Comparison of ENCODE assay signal across 15 cellular contexts in the genomic region with DNA sequence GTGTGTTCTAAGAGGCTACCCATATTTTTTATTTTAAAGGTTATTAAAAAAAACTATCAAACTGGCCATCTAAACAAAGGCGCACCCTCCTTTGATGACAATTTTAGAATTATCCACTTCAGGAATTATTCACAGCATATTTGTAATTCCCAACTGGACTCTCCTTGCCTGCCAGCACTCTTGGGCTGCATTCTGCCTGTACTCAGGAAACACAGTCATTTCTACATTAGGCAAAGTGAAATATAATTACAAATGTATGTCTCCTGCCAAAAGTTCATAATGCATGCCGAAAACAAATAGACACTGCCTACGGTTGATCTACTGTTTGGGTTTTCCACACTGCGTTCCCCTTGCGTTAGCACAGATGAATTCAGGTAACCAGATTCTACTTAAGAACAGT. TPM values are rescaled to one million over a fixed set of nuclear protein-coding genes. Genes with fewer than 3 reads are reported as not detected.
DNase-seq lines count a peak whose midpoint lies in the region; ATAC-seq and TF ChIP-seq lines count a peak whose summit lies in the region.
"Had no signal": no experiment of that assay in that cellular context is flagged by ENCODE, and none has a peak within 500 bp of the region (broad histone marks: within the 10 kb centered on the region; RNA-seq: fewer than 3 reads in every experiment).

No MANE protein-coding gene starts in this region.

- peak overlapping the region in 4 of 5 experiments; percentile 19 to 69 (median 44) for H3K4me3 Mint-ChIP-seq in brain
- H3K4me3 Mint-ChIP-seq: activated CD8-positive, alpha-beta T cell treated with anti-CD3 and anti-CD28 coated beads, Interleukin-2, amount 10 ng/mL, durations not matched to agents 7 days and 5 days; neural progenitor cell had no signal

- H3K36me3 Mint-ChIP-seq in brain, result no peaks in the 10 kb centered on the region
- H3K36me3 Mint-ChIP-seq: neural progenitor cell had no signal

- TF ChIP-seq CTCF in heart right ventricle (IDR thresholded peaks at IDR 0.05), result no peak
- no peak for TF ChIP-seq CTCF in brain (conservative IDR thresholded peaks at IDR 0.05)
- TF ChIP-seq CTCF in left lung (IDR thresholded peaks at IDR 0.05), result no peak
- TF ChIP-seq CTCF in vagina (IDR thresholded peaks at IDR 0.05), result no peak

- H3K27me3 Mint-ChIP-seq in brain, result no peaks in the 10 kb centered on the region

- peaks cover 0 to 2% (median 0%) of the 10 kb centered on the region in 5 experiments for H3K9me3 Mint-ChIP-seq in brain
- H3K9me3 Mint-ChIP-seq: neural progenitor cell had no signal

- H3K36me3 ChIP-seq in heart right ventricle (no peaks in the 10 kb centered on the region), left lung (no peaks in the 10 kb centered on the region), vagina (no peaks in the 10 kb centered on the region)
- H3K36me3 ChIP-seq: neural progenitor cell, suprapubic skin had no signal

- intact Hi-C loops in heart right ventricle (cut with DNase I) (no loop called here), Right ventricle myocardium inferior (cut with DNase I) (no loop called here), left lung (cut with DNase I) (loop anchor here in 1 of 2 donors (5.0 kb wide), 1 partner anchor 261 kb away; no protein-coding TSS in a partner anchor), vagina (cut with DNase I) (no loop called here)

- ATAC-seq in heart right ventricle (no peak), Right ventricle myocardium inferior (no peak), left lung (no peak), HG02571 (IDR thresholded peaks at IDR 0.05; ENCODE audit: unreplicated experiment) (no peak)
- ATAC-seq: activated CD8-positive, alpha-beta T cell treated with anti-CD3 and anti-CD28 coated beads, Interleukin-2, amount 10 ng/mL, durations not matched to agents 7 days and 5 days had no signal

- TF ChIP-seq POLR2A in vagina (IDR thresholded peaks at IDR 0.05), result no peak

- DNase-seq in heart right ventricle (no peak), Right ventricle myocardium inferior (ENCODE audit: missing footprints) (no peak), left lung (no peak), vagina (ENCODE audit: extremely low spot score in 2 of 2) (no peak), COLO668 (lab: John Stamatoyannopoulos, UW; ENCODE audit: unreplicated experiment) (no peak)
- no peak for DNase-seq in effector CD4-positive, alpha-beta T cell
- DNase-seq: ACHN; activated CD8-positive, alpha-beta T cell treated with anti-CD3 and anti-CD28 coated beads, Interleukin-2, amount 10 ng/mL, durations not matched to agents 7 days and 5 days; Kasumi-1; NCI-H2029; SHP77 had no signal

- H3K27me3 ChIP-seq in heart right ventricle (no peaks in the 10 kb centered on the region), left lung (no peaks in the 10 kb centered on the region), vagina (no peaks in the 10 kb centered on the region)
- H3K27me3 ChIP-seq: neural progenitor cell, suprapubic skin had no signal

- no peaks in the 10 kb centered on the region for H3K9me3 ChIP-seq in heart right ventricle
- no peaks in the 10 kb centered on the region for H3K9me3 ChIP-seq in left lung
- H3K9me3 ChIP-seq in vagina, result no peaks in the 10 kb centered on the region
- H3K9me3 ChIP-seq: suprapubic skin had no signal

- no peak overlapping the region for H3K27ac Mint-ChIP-seq in brain
- H3K27ac Mint-ChIP-seq: activated CD8-positive, alpha-beta T cell treated with anti-CD3 and anti-CD28 coated beads, Interleukin-2, amount 10 ng/mL, durations not matched to agents 7 days and 5 days; neural progenitor cell had no signal

- 55 to 69% methylated on average over 5 of the region's 5 CpGs for WGBS in heart right ventricle, 2 donors

- H3K4me3 ChIP-seq in heart right ventricle (peak overlapping the region in 8 of 10 donors; percentile 33 to 58 (median 54)), left lung (peak overlapping the region; percentile 12 to 39), vagina (peak overlapping the region; percentile 44 to 47)
- H3K4me3 ChIP-seq: neural progenitor cell had no signal

- H3K27ac ChIP-seq in heart right ventricle (peak overlapping the region in 6 of 10 donors; percentile 16 to 81 (median 58)), left lung (peak overlapping the region in 1 of 2 donors; percentile 74), vagina (no peak overlapping the region)
- H3K27ac ChIP-seq: neural progenitor cell, suprapubic skin had no signal

- peaks cover 0 to 29% (median 3%) of the 10 kb centered on the region in 9 donors for H3K4me1 ChIP-seq in heart right ventricle
- H3K4me1 ChIP-seq in left lung, result peaks cover 0 to 36% of the 10 kb centered on the region in 2 donors
- peaks cover 41% of the 10 kb centered on the region for H3K4me1 ChIP-seq in vagina

- H3K4me1 Mint-ChIP-seq in brain, result peaks cover 20% of the 10 kb centered on the region

RNA-seq across cellular contexts. Expression of gene HGF, which starts 2.0 kb away (rescaled TPM):
- 1 to 10 TPM; 1.4 to 5.8 (median 2.9) TPM for total RNA-seq in heart right ventricle
- 1 to 10 TPM; 1.2 to 1.5 TPM for polyA plus RNA-seq in heart right ventricle
- total RNA-seq in Right ventricle myocardium inferior, result 3.1 TPM
- 1.2 TPM for polyA plus RNA-seq in brain (ENCODE audit: insufficient read depth, low read depth, low replicate concordance)
- 10 to 100 TPM; 28.9 to 42.0 TPM for total RNA-seq in left lung
- 15.0 TPM for total RNA-seq in vagina
- total RNA-seq: activated CD8-positive, alpha-beta T cell treated with anti-CD3 and anti-CD28 coated beads, Interleukin-2, amount 10 ng/mL, durations not matched to agents 7 days and 5 days had no signal
